In the genomic region with DNA sequence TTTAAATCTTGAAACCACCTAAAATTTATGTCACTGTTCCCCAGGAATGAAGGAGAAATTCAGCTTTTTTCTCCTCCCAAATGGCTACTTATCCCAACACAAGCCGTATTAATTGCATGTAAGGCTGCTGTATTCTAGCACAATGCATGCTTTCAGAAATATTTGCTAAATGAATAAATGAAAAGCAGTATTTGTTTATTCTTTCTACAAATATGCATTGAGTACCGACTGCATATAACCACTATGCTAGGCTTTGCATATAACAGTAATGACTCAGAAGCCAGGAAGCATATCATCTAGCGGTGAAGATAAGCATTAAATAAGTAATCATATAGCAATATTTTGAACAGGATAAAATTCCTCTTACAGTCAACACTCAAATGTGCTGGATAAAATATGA, we compare ENCODE assay signal across 13 cellular contexts. TPM values are rescaled to one million over a fixed set of nuclear protein-coding genes. Genes with fewer than 3 reads are reported as not detected.
DNase-seq lines count a peak whose midpoint lies in the region; ATAC-seq and TF ChIP-seq lines count a peak whose summit lies in the region.
"Had no signal": no experiment of that assay in that cellular context is flagged by ENCODE, and none has a peak within 500 bp of the region (broad histone marks: within the 10 kb centered on the region; RNA-seq: fewer than 3 reads in every experiment).

No MANE protein-coding gene starts in this region.

- ATAC-seq in HG03342 (IDR thresholded peaks at IDR 0.05; ENCODE audit: unreplicated experiment) (peak; percentile 27), SK-N-SH treated with all-trans-retinoic acid at 6 μM for 48 hours (peak; percentile 76), lower lobe of right lung (no peak)

- H3K27ac ChIP-seq in AG04450 (ENCODE audit: low read depth, low read length): peak overlapping the region; percentile 52
- H3K27ac ChIP-seq in lower lobe of right lung: no peak overlapping the region
- H3K27ac ChIP-seq: WERI-Rb-1 had no signal

- intact Hi-C loops in lower lobe of right lung (cut with DNase I): no loop called here

- H3K4me3 ChIP-seq in AG04450 (ENCODE audit: low read depth, low read length): no peak overlapping the region
- no peak overlapping the region for H3K4me3 ChIP-seq in fibroblast of the aortic adventitia (ENCODE audit: low read depth, low read length)
- no peak overlapping the region for H3K4me3 ChIP-seq in lower lobe of right lung
- H3K4me3 ChIP-seq: lung had no signal

- DNase-seq in AG04450 (ENCODE audit: low read depth, low spot score) (peak; percentile 60), fibroblast of the aortic adventitia (ENCODE audit: low read depth) (peak; percentile 44), lower lobe of right lung (no peak), NCI-H1694 (lab: John Stamatoyannopoulos, UW) (no peak), GM20000 (ENCODE audit: low spot score) (no peak)
- no peak for DNase-seq in activated CD8-positive, alpha-beta memory T cell treated with anti-CD3 and anti-CD28 coated beads for 24 hours
- DNase-seq: effector CD8-positive, alpha-beta T cell; NCI-H1105; retina; WERI-Rb-1 had no signal

- peaks cover 11% of the 10 kb centered on the region for H3K4me1 ChIP-seq in lower lobe of right lung

- TF ChIP-seq CTCF in AG04450 (IDR thresholded peaks at IDR 0.05; ENCODE audit: low read depth, low read length) (peak; percentile 20), fibroblast of the aortic adventitia (IDR thresholded peaks at IDR 0.05; ENCODE audit: insufficient read depth, low read length) (no peak), lower lobe of right lung (IDR thresholded peaks at IDR 0.05) (no peak), GM20000 (IDR thresholded peaks at IDR 0.05; ENCODE audit: extremely low read depth, missing control alignments) (no peak)

- no peaks in the 10 kb centered on the region for H3K36me3 ChIP-seq in lower lobe of right lung
- H3K36me3 ChIP-seq: WERI-Rb-1 had no signal

- H3K27me3 ChIP-seq in AG04450 (ENCODE audit: control insufficient read depth, insufficient read depth, low read length) (no peaks in the 10 kb centered on the region), lower lobe of right lung (ENCODE audit: low read depth) (no peaks in the 10 kb centered on the region)

- no peaks in the 10 kb centered on the region for H3K9me3 ChIP-seq in AG04450 (ENCODE audit: control insufficient read depth, insufficient read depth, low read length)
- H3K9me3 ChIP-seq in lower lobe of right lung: no peaks in the 10 kb centered on the region

- POLR2A ChIA-PET in AG04450 (lab: Yijun Ruan, JAX): interaction anchor here (0.6 kb wide), 2 partner anchors 28 to 411 kb away, joined by 3 to 4 read pairs; a partner anchor contains a TSS

- CTCF ChIA-PET in AG04450 (lab: Charles Lee): no interaction called here

TF ChIP-seq in SK-N-SH treated with all-trans-retinoic acid at 6 μM for 48 hours, 23 proteins besides CTCF, POLR2A, EP300 and RAD21:
- no peak for TF ChIP-seq ARNTL (CRISPR knock-in tag; IDR thresholded peaks at IDR 0.05; ENCODE audit: borderline replicate concordance, low read depth)
- no peak for TF ChIP-seq TOX (CRISPR knock-in tag; IDR thresholded peaks at IDR 0.05; ENCODE audit: borderline replicate concordance)
- TF ChIP-seq SNAI2 (CRISPR knock-in tag; IDR thresholded peaks at IDR 0.05): no peak
- TF ChIP-seq CSDC2 (CRISPR knock-in tag; IDR thresholded peaks at IDR 0.05): no peak
- TF ChIP-seq, protein P1, sequence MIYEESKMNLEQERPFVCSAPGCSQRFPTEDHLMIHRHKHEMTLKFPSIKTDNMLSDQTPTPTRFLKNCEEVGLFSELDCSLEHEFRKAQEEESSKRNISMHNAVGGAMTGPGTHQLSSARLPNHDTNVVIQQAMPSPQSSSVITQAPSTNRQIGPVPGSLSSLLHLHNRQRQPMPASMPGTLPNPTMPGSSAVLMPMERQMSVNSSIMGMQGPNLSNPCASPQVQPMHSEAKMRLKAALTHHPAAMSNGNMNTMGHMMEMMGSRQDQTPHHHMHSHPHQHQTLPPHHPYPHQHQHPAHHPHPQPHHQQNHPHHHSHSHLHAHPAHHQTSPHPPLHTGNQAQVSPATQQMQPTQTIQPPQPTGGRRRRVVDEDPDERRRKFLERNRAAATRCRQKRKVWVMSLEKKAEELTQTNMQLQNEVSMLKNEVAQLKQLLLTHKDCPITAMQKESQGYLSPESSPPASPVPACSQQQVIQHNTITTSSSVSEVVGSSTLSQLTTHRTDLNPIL (CRISPR knock-in tag; IDR thresholded peaks at IDR 0.05; ENCODE audit: low read depth): no peak

RNA-seq across cellular contexts. Expression of a gene that starts 5.7 kb away (rescaled TPM):
- 9.8 and 12.8 TPM in 2 replicates for polyA plus RNA-seq in AG04450 (2011; rRNA removed)
- 3.1 and 5.9 TPM in 2 replicates for polyA minus RNA-seq in AG04450 (2011; rRNA and poly(A)+ RNA removed)
- total RNA-seq in fibroblast of the aortic adventitia (ENCODE audit: low replicate concordance) (10.6 and 33.4 TPM in 2 replicates), lower lobe of right lung (9.0 TPM)

RNA-seq across cellular contexts. Expression of a gene that starts 6.8 kb away (rescaled TPM):
- polyA plus RNA-seq in AG04450 (2011; rRNA removed): 3,597 and 3,950 TPM in 2 replicates
- 758 and 830 TPM in 2 replicates for polyA minus RNA-seq in AG04450 (2011; rRNA and poly(A)+ RNA removed)
- 822 and 5,262 TPM in 2 replicates for total RNA-seq in fibroblast of the aortic adventitia (ENCODE audit: low replicate concordance)
- 1,209 TPM for total RNA-seq in lower lobe of right lung

RNA-seq across cellular contexts. Expression of a gene that starts 27.4 kb away (rescaled TPM):
- polyA plus RNA-seq in AG04450 (2011; rRNA removed): 272 and 295 TPM in 2 replicates
- 68.1 and 81.9 TPM in 2 replicates for polyA minus RNA-seq in AG04450 (2011; rRNA and poly(A)+ RNA removed)
- total RNA-seq in fibroblast of the aortic adventitia (ENCODE audit: low replicate concordance): 180 and 525 TPM in 2 replicates
- total RNA-seq in lower lobe of right lung: 153 TPM

RNA-seq across cellular contexts. Expression of a gene that starts 27.6 kb away (rescaled TPM):
- 47.5 and 54.7 TPM in 2 replicates for polyA plus RNA-seq in AG04450 (2011; rRNA removed)
- 25.8 and 31.1 TPM in 2 replicates for polyA minus RNA-seq in AG04450 (2011; rRNA and poly(A)+ RNA removed)
- total RNA-seq in fibroblast of the aortic adventitia (ENCODE audit: low replicate concordance) (76.9 and 103 TPM in 2 replicates), lower lobe of right lung (24.1 TPM)

RNA-seq across cellular contexts. Expression of a gene that starts 42.0 kb away (rescaled TPM):
- 6.6 and 9.1 TPM in 2 replicates for polyA plus RNA-seq in AG04450 (2011; rRNA removed)
- 1.7 and 3.0 TPM in 2 replicates for polyA minus RNA-seq in AG04450 (2011; rRNA and poly(A)+ RNA removed)
- total RNA-seq in fibroblast of the aortic adventitia (ENCODE audit: low replicate concordance) (10.5 and 24.9 TPM in 2 replicates), lower lobe of right lung (6.8 TPM)

Comparison
In these comparisons a context has a peak if more than half of its experiments do, and no peak if none do; other contexts are left out.
1. DNase-seq: peak in AG04450 (single experiment) and fibroblast of the aortic adventitia (single experiment); none in activated CD8-positive, alpha-beta memory T cell treated with anti-CD3 and anti-CD28 coated beads for 24 hours (single experiment), lower lobe of right lung (single experiment), NCI-H1694 (single experiment) and GM20000 (single experiment).
2. ATAC-seq: peak in HG03342 (single experiment) and SK-N-SH treated with all-trans-retinoic acid at 6 μM for 48 hours (single experiment); none in lower lobe of right lung (0 of 2).